Comparison of ENCODE assay signal across 1 cellular context in the genomic region with DNA sequence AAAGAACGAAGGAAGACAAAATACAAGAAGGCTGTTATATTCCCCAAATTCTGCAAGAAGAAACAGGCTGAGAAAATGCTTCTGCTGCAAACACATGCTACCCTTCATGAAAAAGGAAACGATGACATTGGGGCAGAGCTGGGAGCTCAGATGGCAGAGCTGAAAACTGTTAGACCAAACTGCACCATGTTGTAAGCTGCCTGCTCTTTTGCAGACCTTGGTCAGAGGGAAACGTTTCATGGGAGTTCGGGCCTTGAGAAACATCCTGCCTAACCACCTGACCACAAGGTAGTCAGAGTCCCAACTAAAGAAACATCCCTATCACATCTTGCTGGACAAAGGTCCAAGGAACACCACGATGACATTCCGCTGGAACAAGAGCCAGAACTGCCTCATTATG.
TF ChIP-seq lines count a peak whose summit lies in the region.

No MANE protein-coding gene starts in this region.

TF ChIP-seq in GM23338, 12 proteins besides CTCF, POLR2A, EP300 and RAD21 (continued from another document):
- TF ChIP-seq, protein P1, sequence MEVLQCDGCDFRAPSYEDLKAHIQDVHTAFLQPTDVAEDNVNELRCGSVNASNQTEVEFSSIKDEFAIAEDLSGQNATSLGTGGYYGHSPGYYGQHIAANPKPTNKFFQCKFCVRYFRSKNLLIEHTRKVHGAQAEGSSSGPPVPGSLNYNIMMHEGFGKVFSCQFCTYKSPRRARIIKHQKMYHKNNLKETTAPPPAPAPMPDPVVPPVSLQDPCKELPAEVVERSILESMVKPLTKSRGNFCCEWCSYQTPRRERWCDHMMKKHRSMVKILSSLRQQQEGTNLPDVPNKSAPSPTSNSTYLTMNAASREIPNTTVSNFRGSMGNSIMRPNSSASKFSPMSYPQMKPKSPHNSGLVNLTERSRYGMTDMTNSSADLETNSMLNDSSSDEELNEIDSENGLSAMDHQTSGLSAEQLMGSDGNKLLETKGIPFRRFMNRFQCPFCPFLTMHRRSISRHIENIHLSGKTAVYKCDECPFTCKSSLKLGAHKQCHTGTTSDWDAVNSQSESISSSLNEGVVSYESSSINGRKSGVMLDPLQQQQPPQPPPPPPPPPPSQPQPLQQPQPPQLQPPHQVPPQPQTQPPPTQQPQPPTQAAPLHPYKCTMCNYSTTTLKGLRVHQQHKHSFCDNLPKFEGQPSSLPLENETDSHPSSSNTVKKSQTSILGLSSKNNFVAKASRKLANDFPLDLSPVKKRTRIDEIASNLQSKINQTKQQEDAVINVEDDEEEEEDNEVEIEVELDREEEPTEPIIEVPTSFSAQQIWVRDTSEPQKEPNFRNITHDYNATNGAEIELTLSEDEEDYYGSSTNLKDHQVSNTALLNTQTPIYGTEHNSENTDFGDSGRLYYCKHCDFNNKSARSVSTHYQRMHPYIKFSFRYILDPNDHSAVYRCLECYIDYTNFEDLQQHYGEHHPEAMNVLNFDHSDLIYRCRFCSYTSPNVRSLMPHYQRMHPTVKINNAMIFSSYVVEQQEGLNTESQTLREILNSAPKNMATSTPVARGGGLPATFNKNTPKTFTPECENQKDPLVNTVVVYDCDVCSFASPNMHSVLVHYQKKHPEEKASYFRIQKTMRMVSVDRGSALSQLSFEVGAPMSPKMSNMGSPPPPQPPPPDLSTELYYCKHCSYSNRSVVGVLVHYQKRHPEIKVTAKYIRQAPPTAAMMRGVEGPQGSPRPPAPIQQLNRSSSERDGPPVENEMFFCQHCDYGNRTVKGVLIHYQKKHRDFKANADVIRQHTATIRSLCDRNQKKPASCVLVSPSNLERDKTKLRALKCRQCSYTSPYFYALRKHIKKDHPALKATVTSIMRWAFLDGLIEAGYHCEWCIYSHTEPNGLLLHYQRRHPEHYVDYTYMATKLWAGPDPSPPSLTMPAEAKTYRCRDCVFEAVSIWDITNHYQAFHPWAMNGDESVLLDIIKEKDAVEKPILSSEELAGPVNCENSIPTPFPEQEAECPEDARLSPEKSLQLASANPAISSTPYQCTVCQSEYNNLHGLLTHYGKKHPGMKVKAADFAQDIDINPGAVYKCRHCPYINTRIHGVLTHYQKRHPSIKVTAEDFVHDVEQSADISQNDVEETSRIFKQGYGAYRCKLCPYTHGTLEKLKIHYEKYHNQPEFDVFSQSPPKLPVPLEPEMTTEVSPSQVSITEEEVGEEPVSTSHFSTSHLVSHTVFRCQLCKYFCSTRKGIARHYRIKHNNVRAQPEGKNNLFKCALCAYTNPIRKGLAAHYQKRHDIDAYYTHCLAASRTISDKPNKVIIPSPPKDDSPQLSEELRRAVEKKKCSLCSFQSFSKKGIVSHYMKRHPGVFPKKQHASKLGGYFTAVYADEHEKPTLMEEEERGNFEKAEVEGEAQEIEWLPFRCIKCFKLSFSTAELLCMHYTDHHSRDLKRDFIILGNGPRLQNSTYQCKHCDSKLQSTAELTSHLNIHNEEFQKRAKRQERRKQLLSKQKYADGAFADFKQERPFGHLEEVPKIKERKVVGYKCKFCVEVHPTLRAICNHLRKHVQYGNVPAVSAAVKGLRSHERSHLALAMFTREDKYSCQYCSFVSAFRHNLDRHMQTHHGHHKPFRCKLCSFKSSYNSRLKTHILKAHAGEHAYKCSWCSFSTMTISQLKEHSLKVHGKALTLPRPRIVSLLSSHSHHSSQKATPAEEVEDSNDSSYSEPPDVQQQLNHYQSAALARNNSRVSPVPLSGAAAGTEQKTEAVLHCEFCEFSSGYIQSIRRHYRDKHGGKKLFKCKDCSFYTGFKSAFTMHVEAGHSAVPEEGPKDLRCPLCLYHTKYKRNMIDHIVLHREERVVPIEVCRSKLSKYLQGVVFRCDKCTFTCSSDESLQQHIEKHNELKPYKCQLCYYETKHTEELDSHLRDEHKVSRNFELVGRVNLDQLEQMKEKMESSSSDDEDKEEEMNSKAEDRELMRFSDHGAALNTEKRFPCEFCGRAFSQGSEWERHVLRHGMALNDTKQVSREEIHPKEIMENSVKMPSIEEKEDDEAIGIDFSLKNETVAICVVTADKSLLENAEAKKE (CRISPR knock-in tag; IDR thresholded peaks at IDR 0.05), result no peak
- no peak for TF ChIP-seq CREB1 (CRISPR knock-in tag; IDR thresholded peaks at IDR 0.05; ENCODE audit: low read depth)
- TF ChIP-seq EZH2phosphoT487 (IDR thresholded peaks at IDR 0.05; ENCODE audit: unreplicated experiment), result no peak
- TF ChIP-seq, protein P2, sequence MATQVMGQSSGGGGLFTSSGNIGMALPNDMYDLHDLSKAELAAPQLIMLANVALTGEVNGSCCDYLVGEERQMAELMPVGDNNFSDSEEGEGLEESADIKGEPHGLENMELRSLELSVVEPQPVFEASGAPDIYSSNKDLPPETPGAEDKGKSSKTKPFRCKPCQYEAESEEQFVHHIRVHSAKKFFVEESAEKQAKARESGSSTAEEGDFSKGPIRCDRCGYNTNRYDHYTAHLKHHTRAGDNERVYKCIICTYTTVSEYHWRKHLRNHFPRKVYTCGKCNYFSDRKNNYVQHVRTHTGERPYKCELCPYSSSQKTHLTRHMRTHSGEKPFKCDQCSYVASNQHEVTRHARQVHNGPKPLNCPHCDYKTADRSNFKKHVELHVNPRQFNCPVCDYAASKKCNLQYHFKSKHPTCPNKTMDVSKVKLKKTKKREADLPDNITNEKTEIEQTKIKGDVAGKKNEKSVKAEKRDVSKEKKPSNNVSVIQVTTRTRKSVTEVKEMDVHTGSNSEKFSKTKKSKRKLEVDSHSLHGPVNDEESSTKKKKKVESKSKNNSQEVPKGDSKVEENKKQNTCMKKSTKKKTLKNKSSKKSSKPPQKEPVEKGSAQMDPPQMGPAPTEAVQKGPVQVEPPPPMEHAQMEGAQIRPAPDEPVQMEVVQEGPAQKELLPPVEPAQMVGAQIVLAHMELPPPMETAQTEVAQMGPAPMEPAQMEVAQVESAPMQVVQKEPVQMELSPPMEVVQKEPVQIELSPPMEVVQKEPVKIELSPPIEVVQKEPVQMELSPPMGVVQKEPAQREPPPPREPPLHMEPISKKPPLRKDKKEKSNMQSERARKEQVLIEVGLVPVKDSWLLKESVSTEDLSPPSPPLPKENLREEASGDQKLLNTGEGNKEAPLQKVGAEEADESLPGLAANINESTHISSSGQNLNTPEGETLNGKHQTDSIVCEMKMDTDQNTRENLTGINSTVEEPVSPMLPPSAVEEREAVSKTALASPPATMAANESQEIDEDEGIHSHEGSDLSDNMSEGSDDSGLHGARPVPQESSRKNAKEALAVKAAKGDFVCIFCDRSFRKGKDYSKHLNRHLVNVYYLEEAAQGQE (IDR thresholded peaks at IDR 0.05; ENCODE audit: unreplicated experiment), result no peak
- TF ChIP-seq ZNF114 (CRISPR knock-in tag; IDR thresholded peaks at IDR 0.05), result no peak
- TF ChIP-seq ZNF331 (CRISPR knock-in tag; IDR thresholded peaks at IDR 0.05; ENCODE audit: low read depth), result no peak
- TF ChIP-seq ETS1 (IDR thresholded peaks at IDR 0.05), result no peak
